8 cellular contexts compared by ENCODE assay signal in the genomic region with DNA sequence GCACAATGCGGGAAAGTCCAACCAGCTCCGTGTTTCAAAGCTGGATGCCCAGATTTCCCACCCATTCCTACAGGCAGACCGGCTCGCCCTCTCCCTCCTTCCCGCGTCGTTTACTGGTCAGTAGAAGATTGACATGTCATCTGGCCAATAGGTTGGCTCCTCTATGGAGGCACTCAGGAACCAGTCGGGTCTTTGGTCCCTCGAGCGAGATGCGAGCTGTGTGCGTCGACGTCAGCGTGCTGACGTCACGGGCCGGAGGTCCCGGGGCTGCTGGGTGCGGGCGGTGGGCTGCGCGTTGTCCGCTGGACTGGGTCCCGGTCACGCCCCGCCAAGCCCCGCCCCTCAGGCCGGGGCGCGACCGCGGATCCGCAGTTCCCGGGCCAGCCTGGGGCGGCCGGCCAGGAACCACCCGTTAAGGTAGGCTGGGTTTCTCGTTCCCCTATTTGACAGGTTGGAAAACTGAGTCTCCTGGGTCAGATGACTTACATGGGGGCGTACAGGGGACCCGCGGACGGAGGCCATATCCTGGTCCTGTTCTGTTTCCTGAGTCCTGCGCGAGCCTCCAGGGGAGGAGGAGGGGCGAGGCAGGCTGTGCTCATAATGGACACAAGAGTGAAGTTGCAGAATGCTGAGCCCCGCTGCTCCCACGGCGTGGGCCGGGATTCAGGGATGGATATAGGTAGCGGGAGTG. TPM values are rescaled to one million over a fixed set of nuclear protein-coding genes. Genes with fewer than 3 reads are reported as not detected.
DNase-seq lines count a peak whose midpoint lies in the region; ATAC-seq and TF ChIP-seq lines count a peak whose summit lies in the region.

A gene with protein sequence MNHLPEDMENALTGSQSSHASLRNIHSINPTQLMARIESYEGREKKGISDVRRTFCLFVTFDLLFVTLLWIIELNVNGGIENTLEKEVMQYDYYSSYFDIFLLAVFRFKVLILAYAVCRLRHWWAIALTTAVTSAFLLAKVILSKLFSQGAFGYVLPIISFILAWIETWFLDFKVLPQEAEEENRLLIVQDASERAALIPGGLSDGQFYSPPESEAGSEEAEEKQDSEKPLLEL (plus strand): TSS at position 242 of the 691 bp plus-strand sequence. CDS start 29,260 bp downstream, outside the sequence.

- no peaks in the 10 kb centered on the region for H3K36me3 ChIP-seq in lung (ENCODE audit: control insufficient read depth in 2 of 2, insufficient read depth in 2 of 2, low read length in 2 of 2)

- TF ChIP-seq CTCF in lung (IDR thresholded peaks at IDR 0.05; ENCODE audit: control extremely low read depth, extremely low read depth): no peak

- H3K27ac ChIP-seq in lung (ENCODE audit: low read depth in 1 of 2, low read length in 1 of 2): peak within 1 kb of the TSS; percentile 85 to 97

- no peaks in the 10 kb centered on the region for H3K9me3 ChIP-seq in lung (ENCODE audit: control insufficient read depth in 2 of 2, insufficient read depth in 1 of 2, low read length in 1 of 2)

- peak within 1 kb of the TSS; percentile 83 for H3K4me3 ChIP-seq in lung

- WGBS in lung, 2 donors: 0 to 1% methylated on average over 51 of the region's 51 CpGs

- DNase-seq in CMK (ENCODE audit: low read depth) (peak; percentile 98), HS-5 (ENCODE audit: low read depth) (peak; percentile 100), lung (ENCODE audit: low spot score) (peak; percentile 100)
- peak; percentile 93 for DNase-seq in NK-92 treated with Interleukin-12 subunit alpha and Interleukin-12 subunit beta, amount 100 ng/mL, for 24 hours (lab: John Stamatoyannopoulos, UW)
- peak; percentile 91 for DNase-seq in activated CD8-positive, alpha-beta memory T cell treated with anti-CD3 and anti-CD28 coated beads for 24 hours
- DNase-seq in effector CD8-positive, alpha-beta T cell (lab: John Stamatoyannopoulos, UW): peak; percentile 86
- DNase-seq in stimulated activated CD4-positive, alpha-beta T cell treated with anti-CD3 and anti-CD28 coated beads, TNF-alpha, amount 100 ng/mL, for 4 hours (ENCODE audit: low read depth in 3 of 3): peak; percentile 62 to 85 (median 72)

- ATAC-seq in GM19468 (IDR thresholded peaks at IDR 0.05; ENCODE audit: extremely low read depth, unreplicated experiment): peak; percentile 99
- peak; percentile 97 for ATAC-seq in lung (ENCODE audit: insufficient read depth, low FRiP score)

- no peaks in the 10 kb centered on the region for H3K27me3 ChIP-seq in lung (ENCODE audit: control insufficient read depth, insufficient read depth)

- peaks cover 3 to 19% of the 10 kb centered on the region in 2 donors for H3K4me1 ChIP-seq in lung (ENCODE audit: control insufficient read depth in 2 of 2, insufficient read depth in 2 of 2, low read length in 2 of 2)

RNA-seq across cellular contexts. Expression of the gene that starts here (rescaled TPM):
- 10 to 100 TPM; 59.5 to 87.1 TPM for total RNA-seq in lung
- polyA plus RNA-seq in lung: 10 to 100 TPM; 33.6 to 61.1 TPM

Comparison
In these comparisons a context has a peak if more than half of its experiments do, and no peak if none do; other contexts are left out.
1. Peak in every context shown above with its lines: DNase-seq, ATAC-seq, H3K4me3 ChIP-seq and H3K27ac ChIP-seq.